5 cellular contexts compared by ENCODE assay signal in the genomic region with DNA sequence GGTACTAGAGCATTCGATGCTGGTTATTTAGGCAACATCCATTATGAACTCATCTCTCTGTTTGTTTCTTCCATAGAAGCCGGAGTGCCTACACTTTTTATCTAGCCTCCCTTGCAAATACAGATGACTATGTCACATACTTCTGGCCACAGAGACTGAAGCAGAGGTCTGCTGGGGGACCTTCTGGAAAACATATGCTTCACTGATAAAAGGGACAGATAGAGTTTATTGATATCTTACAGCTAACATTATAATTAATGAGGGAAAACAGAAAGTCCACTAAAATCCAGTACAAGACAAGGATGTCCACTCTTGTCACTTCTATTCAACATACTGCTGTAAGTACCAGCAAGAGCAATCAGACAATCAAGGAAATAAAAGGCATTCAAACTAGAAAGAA.
"Had no signal": no experiment of that assay in that cellular context is flagged by ENCODE, and none has a peak within 500 bp of the region (broad histone marks: within the 10 kb centered on the region; RNA-seq: fewer than 3 reads in every experiment).

No MANE protein-coding gene starts in this region.

- ATAC-seq: HepG2, K562 had no signal

- DNase-seq: IMR-90, KBM-7 had no signal

- H3K27ac ChIP-seq: HL-60 had no signal

- H3K4me3 ChIP-seq: K562 had no signal
